ENCODE assay signal across 1 cellular context in the genomic region with DNA sequence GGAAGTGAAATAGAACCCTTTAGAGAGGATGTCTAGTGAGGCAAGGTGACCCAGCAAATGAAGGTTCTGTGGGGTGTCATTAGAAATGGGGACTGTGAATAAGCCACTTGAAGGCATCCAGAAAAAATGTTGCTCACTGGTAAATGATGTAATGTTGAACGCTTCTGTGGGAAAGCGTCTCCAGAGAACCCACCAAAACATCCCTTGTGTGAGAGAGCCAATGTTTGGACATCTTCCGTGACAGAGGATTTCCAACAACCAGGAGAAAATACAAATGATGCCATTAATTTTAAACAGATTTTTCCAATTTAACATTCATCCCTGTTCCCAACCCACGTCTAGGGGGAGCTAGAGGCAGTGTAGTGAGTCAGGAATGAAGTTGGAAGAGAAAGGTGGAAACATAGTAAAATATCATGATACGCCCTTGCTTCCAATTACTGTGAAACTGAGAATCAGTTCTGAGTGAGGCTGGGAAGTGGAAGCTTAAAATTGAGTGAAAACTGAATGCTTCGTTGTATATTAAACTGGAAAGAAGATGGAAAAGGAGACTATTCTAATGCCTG.
TF ChIP-seq lines count a peak whose summit lies in the region.

No MANE protein-coding gene starts in this region.

TF ChIP-seq in WTC11, 78 proteins besides CTCF, POLR2A, EP300 and RAD21 (continued from another document):
- TF ChIP-seq, protein P1, sequence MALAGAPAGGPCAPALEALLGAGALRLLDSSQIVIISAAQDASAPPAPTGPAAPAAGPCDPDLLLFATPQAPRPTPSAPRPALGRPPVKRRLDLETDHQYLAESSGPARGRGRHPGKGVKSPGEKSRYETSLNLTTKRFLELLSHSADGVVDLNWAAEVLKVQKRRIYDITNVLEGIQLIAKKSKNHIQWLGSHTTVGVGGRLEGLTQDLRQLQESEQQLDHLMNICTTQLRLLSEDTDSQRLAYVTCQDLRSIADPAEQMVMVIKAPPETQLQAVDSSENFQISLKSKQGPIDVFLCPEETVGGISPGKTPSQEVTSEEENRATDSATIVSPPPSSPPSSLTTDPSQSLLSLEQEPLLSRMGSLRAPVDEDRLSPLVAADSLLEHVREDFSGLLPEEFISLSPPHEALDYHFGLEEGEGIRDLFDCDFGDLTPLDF (CRISPR knock-in tag; IDR thresholded peaks at IDR 0.05) = no peak
- TF ChIP-seq ZNF121 (CRISPR knock-in tag; IDR thresholded peaks at IDR 0.05) = no peak
- TF ChIP-seq SMAD3 (CRISPR knock-in tag; IDR thresholded peaks at IDR 0.05; ENCODE audit: borderline replicate concordance) = no peak
- no peak for TF ChIP-seq CREM (CRISPR knock-in tag; IDR thresholded peaks at IDR 0.05)
- TF ChIP-seq ZNF416 (CRISPR knock-in tag; IDR thresholded peaks at IDR 0.05) = no peak
